8 cellular contexts compared by ENCODE assay signal in the genomic region with DNA sequence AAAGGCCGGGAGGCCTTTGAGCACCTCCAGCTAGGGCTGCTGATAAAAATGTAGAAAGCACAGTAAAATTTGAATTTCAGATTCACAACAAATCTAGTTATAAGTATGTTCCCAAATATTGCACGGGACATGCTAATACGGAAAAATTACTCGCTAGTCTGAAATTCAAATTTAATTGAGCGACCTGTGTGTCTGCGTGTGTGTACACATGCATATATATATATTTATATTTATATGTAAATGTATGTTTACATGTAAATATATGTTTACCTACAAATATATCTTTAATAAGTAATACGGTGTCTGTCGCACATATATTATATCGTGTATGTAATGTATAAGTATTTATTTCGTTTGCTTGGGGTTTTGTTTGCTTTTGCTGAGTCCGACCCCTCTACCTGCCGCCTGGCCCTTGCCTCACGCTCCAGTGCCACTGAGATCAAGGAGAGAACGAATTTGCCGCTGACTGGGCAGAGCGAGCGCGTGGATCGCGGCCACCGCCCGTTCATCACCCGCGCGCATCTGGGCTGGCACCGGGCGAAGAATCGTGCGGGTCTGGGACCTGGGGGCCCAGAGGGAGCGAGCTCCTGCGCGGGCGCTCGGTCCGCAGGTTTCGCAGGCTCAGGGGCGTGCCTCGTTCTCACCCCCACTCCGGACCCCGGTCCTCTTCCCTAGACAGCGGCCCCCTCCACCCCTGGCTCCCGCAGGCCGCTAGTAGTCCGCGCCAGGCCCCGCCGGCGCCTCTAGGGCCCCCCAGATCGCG. TPM values are rescaled to one million over a fixed set of nuclear protein-coding genes. Genes with fewer than 3 reads are reported as not detected.
A peak's percentile ranks its signal among the peaks of the same experiment; 100 is the strongest.
DNase-seq lines count a peak whose midpoint lies in the region; ATAC-seq and TF ChIP-seq lines count a peak whose summit lies in the region.

No MANE protein-coding gene starts in this region.

- H3K27me3 Mint-ChIP-seq in T-cell (peaks cover 22 to 36% of the 10 kb centered on the region in 2 donors), progenitor cell of endocrine pancreas (peaks cover 39% of the 10 kb centered on the region)

- DNase-seq in T-cell (peak in 2 of 34 experiments; percentile 8 to 20), fibroblast of villous mesenchyme (ENCODE audit: low read depth) (no peak), progenitor cell of endocrine pancreas (ENCODE audit: low spot score, unreplicated experiment) (no peak), foreskin melanocyte (no peak), KG1 (lab: John Stamatoyannopoulos, UW) (no peak)
- DNase-seq in activated CD8-positive, alpha-beta memory T cell treated with anti-CD3 and anti-CD28 coated beads, Interleukin-2, amount 50 U/mL, for 4 hours, result no peak

- POLR2A ChIA-PET in T-cell (lab: Charles Lee), result no interaction called here

- H3K27ac Mint-ChIP-seq in T-cell (peak overlapping the region; percentile 34 to 63), progenitor cell of endocrine pancreas (no peak overlapping the region)

- ATAC-seq in GM18861 (IDR thresholded peaks at IDR 0.05; ENCODE audit: unreplicated experiment) (peak; percentile 12), T-cell (replicated peaks in 1 of 4) (no peak), HG03354 (IDR thresholded peaks at IDR 0.05; ENCODE audit: poor library complexity, severe bottlenecking, unreplicated experiment) (no peak)

- TF ChIP-seq CTCF in fibroblast of villous mesenchyme (IDR thresholded peaks at IDR 0.05; ENCODE audit: insufficient read depth, low read depth, low read length) (no peak), progenitor cell of endocrine pancreas (IDR thresholded peaks at IDR 0.05; ENCODE audit: unreplicated experiment) (no peak)

- H3K9me3 Mint-ChIP-seq in T-cell (no peaks in the 10 kb centered on the region), progenitor cell of endocrine pancreas (ENCODE audit: low read depth) (no peaks in the 10 kb centered on the region)

- peak overlapping the region; percentile 5 for H3K4me3 ChIP-seq in fibroblast of villous mesenchyme (ENCODE audit: low read depth, low read length)

- peak overlapping the region; percentile 73 to 81 (median 79) for H3K4me3 Mint-ChIP-seq in T-cell
- H3K4me3 Mint-ChIP-seq in progenitor cell of endocrine pancreas (ENCODE audit: low read depth), result peak overlapping the region; percentile 74

- H3K4me1 Mint-ChIP-seq in T-cell, result peaks cover 23 to 29% (median 26%) of the 10 kb centered on the region in 3 donors
- H3K4me1 Mint-ChIP-seq in progenitor cell of endocrine pancreas (ENCODE audit: low read depth), result peaks cover 7% of the 10 kb centered on the region

- H3K36me3 Mint-ChIP-seq in T-cell (peaks cover 20% of the 10 kb centered on the region), progenitor cell of endocrine pancreas (ENCODE audit: insufficient read depth) (peaks cover 6% of the 10 kb centered on the region)

- CTCF ChIA-PET in T-cell (lab: Charles Lee), result no interaction called here

RNA-seq across cellular contexts. Expression of a gene that starts 0.5 kb away (rescaled TPM):
- total RNA-seq in T-cell (10 to 100 TPM; 33.7 to 44.9 (median 39.8) TPM), fibroblast of villous mesenchyme (9.7 and 12.5 TPM in 2 replicates), progenitor cell of endocrine pancreas (28.1 and 29.9 TPM in 2 replicates)

RNA-seq across cellular contexts. Expression of a gene that starts 1.9 kb away (rescaled TPM):
- total RNA-seq in T-cell (under 1 TPM in 4 of 5 donors, not detected in 1; 0.12 to 0.21 (median 0.18) TPM), fibroblast of villous mesenchyme (not detected in 2 replicates), progenitor cell of endocrine pancreas (2.2 and 2.4 TPM in 2 replicates)

RNA-seq across cellular contexts. Expression of a gene that starts 25.6 kb away (rescaled TPM):
- total RNA-seq in T-cell (10 to 100 TPM; 36.7 to 48.5 (median 45.4) TPM), fibroblast of villous mesenchyme (19.4 and 20.3 TPM in 2 replicates), progenitor cell of endocrine pancreas (30.7 and 31.4 TPM in 2 replicates)

RNA-seq across cellular contexts. Expression of a gene that starts 39.1 kb away (rescaled TPM):
- total RNA-seq in T-cell (100 to 1,000 TPM in 3 of 5 donors, 10 to 100 TPM in 2; 63.3 to 213 (median 193) TPM), fibroblast of villous mesenchyme (2.2 and 7.1 TPM in 2 replicates), progenitor cell of endocrine pancreas (79.2 and 83.8 TPM in 2 replicates)
